1 cellular context compared by ENCODE assay signal in the genomic region with DNA sequence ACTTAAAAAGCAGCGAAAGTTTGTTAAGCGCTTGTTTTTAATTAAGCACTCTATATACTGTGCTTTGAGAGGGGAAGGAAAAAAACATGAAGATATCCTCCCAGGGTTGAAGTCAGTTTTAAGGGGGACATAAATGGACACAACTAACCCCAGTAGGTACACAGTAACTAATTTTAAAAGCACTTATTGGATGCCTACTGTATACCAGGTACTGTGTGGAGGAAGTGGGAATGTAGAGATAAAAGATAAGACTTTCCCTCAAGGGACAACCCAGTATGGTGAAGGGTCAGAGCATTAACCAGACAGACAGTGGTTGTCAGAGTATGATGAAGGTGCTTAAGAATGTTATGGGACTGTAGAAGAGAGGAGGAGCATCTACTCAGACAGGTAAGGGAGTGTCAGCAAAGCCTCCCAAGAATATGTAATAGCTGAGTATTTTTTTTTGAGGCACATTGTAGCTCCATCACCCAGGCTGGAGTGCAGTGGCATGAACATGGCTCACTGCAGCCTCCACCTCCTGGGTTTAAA.
TF ChIP-seq lines count a peak whose summit lies in the region.

No MANE protein-coding gene starts in this region.

TF ChIP-seq in H1, 55 proteins besides CTCF, POLR2A, EP300 and RAD21:
- TF ChIP-seq, protein P1, sequence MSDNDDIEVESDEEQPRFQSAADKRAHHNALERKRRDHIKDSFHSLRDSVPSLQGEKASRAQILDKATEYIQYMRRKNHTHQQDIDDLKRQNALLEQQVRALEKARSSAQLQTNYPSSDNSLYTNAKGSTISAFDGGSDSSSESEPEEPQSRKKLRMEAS (IDR thresholded peaks at IDR 0.05): no peak
- TF ChIP-seq SIRT6 (IDR thresholded peaks at IDR 0.05; ENCODE audit: low read length): no peak
